ENCODE assay signal across 15 cellular contexts in genomic region chr11:64008283-64008931, GRCh38. TPM values are rescaled to one million over a fixed set of nuclear protein-coding genes. Genes with fewer than 3 reads are reported as not detected.
A peak's percentile ranks its signal among the peaks of the same experiment; 100 is the strongest.
DNase-seq lines count a peak whose midpoint lies in the region; ATAC-seq, FAIRE-seq and TF ChIP-seq lines count a peak whose summit lies in the region.
"Had no signal": no experiment of that assay in that cellular context is flagged by ENCODE, and none has a peak within 500 bp of the region (broad histone marks: within the 10 kb centered on the region; RNA-seq: fewer than 3 reads in every experiment).

No MANE protein-coding gene starts in this region.

- H3K4me1 Mint-ChIP-seq in mesothelial cell of epicardium = peaks cover 37% of the 10 kb centered on the region

- FAIRE-seq in K562 (lab: Jason Lieb, UNC) = no peak
- FAIRE-seq: frontal cortex had no signal

- H3K4me3 ChIP-seq in heart left ventricle (peak overlapping the region in 9 of 12 donors; percentile 40 to 59 (median 45)), K562 (no peak overlapping the region), thoracic aorta (peak overlapping the region; percentile 81), brain microvascular endothelial cell (ENCODE audit: low read depth, low read length) (no peak overlapping the region)

- no peak for TF ChIP-seq POLR2A in heart left ventricle (IDR thresholded peaks at IDR 0.05)
- no peak for TF ChIP-seq POLR2A in K562 (conservative IDR thresholded peaks at IDR 0.05)

- TF ChIP-seq RAD21 in K562 (CRISPR knock-in tag; conservative IDR thresholded peaks at IDR 0.05 in 1 of 2, IDR thresholded peaks at IDR 0.05 in 1 of 2) = no peak

- H3K36me3 ChIP-seq in heart left ventricle (no peaks in the 10 kb centered on the region), K562 (ENCODE audit: control insufficient read depth, insufficient read depth, low read length) (no peaks in the 10 kb centered on the region; the same call in 2 of the 3 replicates), thoracic aorta (no peaks in the 10 kb centered on the region), brain microvascular endothelial cell (replicated peaks) (no peaks in the 10 kb centered on the region)

- peaks cover 0 to 7% (median 0%) of the 10 kb centered on the region in 9 donors for H3K27me3 ChIP-seq in heart left ventricle
- no peaks in the 10 kb centered on the region for H3K27me3 ChIP-seq in K562 (ENCODE audit: control insufficient read depth in 2 of 2, insufficient read depth in 2 of 2, low read length in 2 of 2)
- no peaks in the 10 kb centered on the region for H3K27me3 ChIP-seq in thoracic aorta (replicated peaks; ENCODE audit: insufficient read depth)
- no peaks in the 10 kb centered on the region for H3K27me3 ChIP-seq in brain microvascular endothelial cell (replicated peaks)

- peak overlapping the region; percentile 70 for H3K4me3 Mint-ChIP-seq in mesothelial cell of epicardium

- H3K27me3 Mint-ChIP-seq in mesothelial cell of epicardium (ENCODE audit: low read depth) = peaks cover 25% of the 10 kb centered on the region

- intact Hi-C loops in heart left ventricle (cut with DNase I) (no loop called here), left cardiac atrium (cut with DNase I) (no loop called here), K562 (cut with micrococcal nuclease) (loop anchor here (10.0 kb wide), 2 partner anchors 86 to 136 kb away; no protein-coding TSS in a partner anchor)

- peak overlapping the region; percentile 92 for H3K27ac Mint-ChIP-seq in mesothelial cell of epicardium

- H3K4me2 ChIP-seq in K562 (ENCODE audit: insufficient read depth, low read length) = no peak overlapping the region

- H3K9me3 ChIP-seq in heart left ventricle (no peaks in the 10 kb centered on the region), K562 (replicated peaks; ENCODE audit: control insufficient read depth, insufficient read depth, low read depth, low read length) (no peaks in the 10 kb centered on the region; the same call in 1 of the 2 replicates), thoracic aorta (no peaks in the 10 kb centered on the region)

- no peak for TF ChIP-seq CTCF in heart left ventricle (IDR thresholded peaks at IDR 0.05)
- TF ChIP-seq CTCF in K562 (IDR thresholded peaks at IDR 0.05 in 2 of 3, conservative IDR thresholded peaks at IDR 0.05 in 1 of 3; ENCODE audit: insufficient read depth in 2 of 3, low read depth in 1 of 3, low read length in 3 of 3) = no peak
- no peak for TF ChIP-seq CTCF in mesothelial cell of epicardium (IDR thresholded peaks at IDR 0.05; ENCODE audit: unreplicated experiment)
- no peak for TF ChIP-seq CTCF in thoracic aorta (IDR thresholded peaks at IDR 0.05)
- no peak for TF ChIP-seq CTCF in brain microvascular endothelial cell (IDR thresholded peaks at IDR 0.05; ENCODE audit: low read depth, low read length, missing control alignments)

- ATAC-seq in heart left ventricle (no peak), left cardiac atrium (no peak), K562 (no peak), thoracic aorta (ENCODE audit: insufficient number of reproducible peaks, low FRiP score, low read depth) (no peak), HG03025 (IDR thresholded peaks at IDR 0.05; ENCODE audit: low FRiP score, unreplicated experiment) (no peak)

- peaks cover 16% of the 10 kb centered on the region for H3K9me1 ChIP-seq in K562 (ENCODE audit: control insufficient read depth, insufficient read depth, low read length)

- DNase-seq in heart left ventricle (no peak), left cardiac atrium (no peak), K562 (ENCODE audit: extremely low read depth in 1 of 4, low spot score in 3 of 4) (no peak), mesothelial cell of epicardium (ENCODE audit: low spot score in 2 of 2, unreplicated experiment in 2 of 2) (no peak), thoracic aorta (ENCODE audit: low spot score) (no peak), ecto neural progenitor cell (ENCODE audit: low spot score) (no peak), brain microvascular endothelial cell (no peak)
- DNase-seq: activated CD4-positive, alpha-beta T cell treated with anti-CD3 and anti-CD28 coated beads, Interleukin-2, amount 50 U/mL, for 1 hour; activated effector memory CD4-positive, alpha-beta T cell treated with Interleukin-2 at 50 U/mL for 16 hours; NCI-H2081 treated with DMSO at 0.1 percent for 48 hours; SW 1271 had no signal

- H3K4me1 ChIP-seq in heart left ventricle (peaks cover 0 to 19% (median 14%) of the 10 kb centered on the region in 12 donors), K562 (replicated peaks in 1 of 2; ENCODE audit: control insufficient read depth in 2 of 2, insufficient read depth in 2 of 2, low read length in 2 of 2) (peaks cover 16 to 55% of the 10 kb centered on the region in 2 experiments), thoracic aorta (ENCODE audit: control insufficient read depth in 1 of 2, low read depth in 2 of 2) (peaks cover 3 to 13% of the 10 kb centered on the region in 2 donors)

- in situ Hi-C loops in K562 (cut with MboI) = no loop called here
- in situ Hi-C loops in brain microvascular endothelial cell (cut with HindIII; ENCODE audit: low pct_ligation_motif_present, low sequenced_read_pairs) = no loop called here

- whole genome bisulfite sequencing in heart left ventricle, 4 donors = 92 to 94% (median 93%) methylated on average over 20 to 27 of the region's 27 CpGs
- WGBS in K562 (ENCODE audit: insufficient coverage, low coverage, missing lambda C conversion rate) = 57% methylated on average over 20 of the region's 27 CpGs

- no peaks in the 10 kb centered on the region for H3K79me2 ChIP-seq in K562 (ENCODE audit: control insufficient read depth, insufficient read depth, low read length)

- CTCF ChIA-PET in K562 (lab: Yijun Ruan, JAX; ENCODE audit: low intra/inter-chr PET ratio) = no interaction called here

- H3K36me3 Mint-ChIP-seq in mesothelial cell of epicardium = no peaks in the 10 kb centered on the region

- BruUV-seq in K562 (replicated peaks; lab: Mats Ljungman, UMichigan) = no TSS peak

- peaks cover 51% of the 10 kb centered on the region for H4K20me1 ChIP-seq in K562 (replicated peaks; ENCODE audit: control insufficient read depth, insufficient read depth, low read length)

- H3K9ac ChIP-seq in K562 (ENCODE audit: insufficient read depth in 1 of 2, low read depth in 2 of 2, low read length in 2 of 2) = peak overlapping the region in 1 of 2 experiments; percentile 53; a peak in 2 of 4 replicates

- no peak overlapping the region for H2AFZ ChIP-seq in K562 (ENCODE audit: low read depth, low read length)

- no peaks in the 10 kb centered on the region for H3K9me3 Mint-ChIP-seq in mesothelial cell of epicardium

- TF ChIP-seq EP300 in K562 (IDR thresholded peaks at IDR 0.05; ENCODE audit: low read length) = no peak

- H3K27ac ChIP-seq in heart left ventricle (peak overlapping the region in 7 of 12 donors; percentile 10 to 71 (median 55)), K562 (ENCODE audit: extremely low read depth, low read depth, low read length) (no peak overlapping the region), thoracic aorta (peak overlapping the region in 1 of 2 donors; percentile 42), brain microvascular endothelial cell (no peak overlapping the region)

- POLR2A ChIA-PET in K562 (lab: Yijun Ruan, JAX) = interaction anchor here (0.5 to 1.5 kb wide), 6 partner anchors 10 to 441 kb away, joined by 3 to 7 read pairs (median 3); no protein-coding TSS in a partner anchor

RNA-seq across cellular contexts. Expression of gene OTUB1, which starts 22.2 kb away (rescaled TPM):
- total RNA-seq in heart left ventricle (10 to 100 TPM; 47.4 to 73.1 (median 54.5) TPM), left cardiac atrium (10 to 100 TPM; 44.4 to 47.8 TPM), K562 (2014; rRNA removed) (63.7 and 73.3 TPM in 2 replicates), K562 (2014; rRNA removed; fragmentation: Illumina TruSeq; extraction: Trizol) (24.4 and 29.5 TPM in 2 replicates), K562 (2015; rRNA removed; fragmentation: Illumina TruSeq; extraction: Trizol) (37.6 and 39.9 TPM in 2 replicates), K562 (2021) (66.5 and 71.0 TPM in 2 replicates), mesothelial cell of epicardium (98.0 to 99.7 TPM (median 98.7 TPM) in 3 replicates), thoracic aorta (10 to 100 TPM; 37.7 to 85.6 TPM)
- polyA plus RNA-seq in heart left ventricle (10 to 100 TPM; 46.7 to 83.1 TPM), K562 (2011; rRNA removed) (66.1 and 90.0 TPM in 2 replicates), K562 (2014; fragmentation: Illumina TruSeq; extraction: Trizol) (58.4 and 76.3 TPM in 2 replicates), K562 (2014; fragmentation: Nextera tagmentation; extraction: Ambion mirVana) (100 to 1,000 TPM; 109 to 134 TPM), K562 (2014; rRNA removed) (95.3 and 104 TPM in 2 replicates)
- 66.0 and 203 TPM in 2 replicates for total RNA-seq in K562 (2011; cell fraction: chromatin; rRNA removed; ENCODE audit: low replicate concordance)
- 146 and 161 TPM in 2 replicates for total RNA-seq in K562 (2011; cell fraction: nucleolus; rRNA removed)
- total RNA-seq in K562 (2011; cell fraction: nucleoplasm; rRNA removed) = 81.9 and 97.9 TPM in 2 replicates
- polyA plus RNA-seq in K562 (2011; cell fraction: cytosol; rRNA removed) = 102 and 160 TPM in 2 replicates
- 237 and 319 TPM in 2 replicates for polyA plus RNA-seq in K562 (2011; cell fraction: nucleus; rRNA removed)
- polyA plus RNA-seq in K562 (2012) = 89.4 and 91.7 TPM in 2 replicates
- polyA minus RNA-seq in K562 (2011; rRNA and poly(A)+ RNA removed) = 27.2 and 36.0 TPM in 2 replicates
- polyA minus RNA-seq in K562 (2011; cell fraction: cytosol; rRNA and poly(A)+ RNA removed) = 36.5 and 47.6 TPM in 2 replicates
- 30.8 and 38.3 TPM in 2 replicates for polyA minus RNA-seq in K562 (2011; cell fraction: nucleus; rRNA and poly(A)+ RNA removed)

RNA-seq across cellular contexts. Expression of gene FLRT1, which starts 27.3 kb away (rescaled TPM):
- total RNA-seq in heart left ventricle (1 to 10 TPM in 1 of 9 donors, under 1 TPM in 8; 0.20 to 1.4 (median 0.37) TPM), left cardiac atrium (1 to 10 TPM; 1.3 to 1.6 TPM), K562 (2014; rRNA removed) (not detected in 2 replicates), K562 (2014; rRNA removed; fragmentation: Illumina TruSeq; extraction: Trizol) (not detected in 2 replicates), K562 (2015; rRNA removed; fragmentation: Illumina TruSeq; extraction: Trizol) (not detected in 2 replicates), K562 (2021) (not detected in 2 replicates), mesothelial cell of epicardium (7.1 to 7.9 TPM (median 7.3 TPM) in 3 replicates), thoracic aorta (under 1 TPM in 1 of 2 donors, not detected in 1; 0.41 TPM)
- polyA plus RNA-seq in heart left ventricle (under 1 TPM; 0.22 to 0.46 TPM), K562 (2011; rRNA removed) (not detected in 2 replicates), K562 (2014; fragmentation: Illumina TruSeq; extraction: Trizol) (not detected in 2 replicates), K562 (2014; fragmentation: Nextera tagmentation; extraction: Ambion mirVana) (not detected), K562 (2014; rRNA removed) (not detected in 2 replicates)
- not detected in 2 replicates for total RNA-seq in K562 (2011; cell fraction: chromatin; rRNA removed; ENCODE audit: low replicate concordance)
- not detected in 2 replicates for total RNA-seq in K562 (2011; cell fraction: nucleolus; rRNA removed)
- not detected in 2 replicates for total RNA-seq in K562 (2011; cell fraction: nucleoplasm; rRNA removed)
- polyA plus RNA-seq in K562 (2011; cell fraction: cytosol; rRNA removed) = not detected in 2 replicates
- not detected in 2 replicates for polyA plus RNA-seq in K562 (2011; cell fraction: nucleus; rRNA removed)
- 0.14 and 0.75 TPM in 2 replicates for polyA plus RNA-seq in K562 (2012)
- not detected in 2 replicates for polyA minus RNA-seq in K562 (2011; rRNA and poly(A)+ RNA removed)
- not detected in 2 replicates for polyA minus RNA-seq in K562 (2011; cell fraction: cytosol; rRNA and poly(A)+ RNA removed)
- polyA minus RNA-seq in K562 (2011; cell fraction: nucleus; rRNA and poly(A)+ RNA removed) = not detected in 2 replicates
- total RNA-seq: dermis blood vessel endothelial cell, LHCN-M2 had no signal

RNA-seq across cellular contexts. Expression of gene COX8A, which starts 34.0 kb away (rescaled TPM):
- total RNA-seq in heart left ventricle (1,000 to 10,000 TPM in 4 of 9 donors, 100 to 1,000 TPM in 5; 673 to 1,925 (median 988) TPM), left cardiac atrium (100 to 1,000 TPM; 786 to 820 TPM), K562 (2014; rRNA removed) (924 and 1,130 TPM in 2 replicates), K562 (2014; rRNA removed; fragmentation: Illumina TruSeq; extraction: Trizol) (313 and 412 TPM in 2 replicates), K562 (2015; rRNA removed; fragmentation: Illumina TruSeq; extraction: Trizol) (716 and 837 TPM in 2 replicates), K562 (2021) (746 and 750 TPM in 2 replicates), mesothelial cell of epicardium (169 to 178 TPM (median 177 TPM) in 3 replicates), thoracic aorta (100 to 1,000 TPM; 178 to 469 TPM)
- polyA plus RNA-seq in heart left ventricle (1,000 to 10,000 TPM; 2,141 to 2,448 TPM), K562 (2011; rRNA removed) (274 and 505 TPM in 2 replicates), K562 (2014; fragmentation: Illumina TruSeq; extraction: Trizol) (410 and 1,021 TPM in 2 replicates), K562 (2014; fragmentation: Nextera tagmentation; extraction: Ambion mirVana) (100 to 1,000 TPM; 425 to 526 TPM), K562 (2014; rRNA removed) (1,206 and 1,380 TPM in 2 replicates)
- total RNA-seq in K562 (2011; cell fraction: chromatin; rRNA removed; ENCODE audit: low replicate concordance) = 9.7 and 38.4 TPM in 2 replicates
- total RNA-seq in K562 (2011; cell fraction: nucleolus; rRNA removed) = 114 and 127 TPM in 2 replicates
- total RNA-seq in K562 (2011; cell fraction: nucleoplasm; rRNA removed) = 87.0 and 112 TPM in 2 replicates
- 1,269 and 2,786 TPM in 2 replicates for polyA plus RNA-seq in K562 (2011; cell fraction: cytosol; rRNA removed)
- 589 and 595 TPM in 2 replicates for polyA plus RNA-seq in K562 (2011; cell fraction: nucleus; rRNA removed)
- polyA plus RNA-seq in K562 (2012) = 943 and 1,390 TPM in 2 replicates
- polyA minus RNA-seq in K562 (2011; rRNA and poly(A)+ RNA removed) = 99.6 and 115 TPM in 2 replicates
- 329 and 553 TPM in 2 replicates for polyA minus RNA-seq in K562 (2011; cell fraction: cytosol; rRNA and poly(A)+ RNA removed)
- polyA minus RNA-seq in K562 (2011; cell fraction: nucleus; rRNA and poly(A)+ RNA removed) = 49.5 and 93.7 TPM in 2 replicates

Comparison
In these comparisons a context has a peak if more than half of its experiments do, and no peak if none do; other contexts are left out.
1. H3K27ac ChIP-seq: peak in heart left ventricle (7 of 12); none in K562 (single experiment) and brain microvascular endothelial cell (single experiment).
2. H3K4me3 ChIP-seq: peak in heart left ventricle (9 of 12) and thoracic aorta (single experiment); none in K562 (single experiment) and brain microvascular endothelial cell (single experiment).